Comparison of ENCODE assay signal across 16 cellular contexts in genomic region chr6:75171151-75171550, GRCh38.
"Had no signal": no experiment of that assay in that cellular context is flagged by ENCODE, and none has a peak within 500 bp of the region (broad histone marks: within the 10 kb centered on the region; RNA-seq: fewer than 3 reads in every experiment).

No MANE protein-coding gene starts in this region.

- H3K9me3 Mint-ChIP-seq: activated CD8-positive, alpha-beta T cell treated with anti-CD3 and anti-CD28 coated beads for 36 hours; effector memory CD8-positive, alpha-beta T cell; neural crest cell; T-cell had no signal

- H3K9me3 ChIP-seq: colonic mucosa, suprapubic skin, upper lobe of right lung had no signal

- H3K27ac Mint-ChIP-seq: activated CD8-positive, alpha-beta T cell treated with anti-CD3 and anti-CD28 coated beads for 36 hours; effector memory CD8-positive, alpha-beta T cell; stimulated activated naive B cell treated with anti-CD40 and anti-IgM and Interleukin-4, amounts not matched to agents 10 μg/mL and 1 μg/mL and 100 μg/mL, for 72 hours; T-cell had no signal

- H3K4me1 Mint-ChIP-seq: stimulated activated naive B cell treated with anti-CD40 and anti-IgM and Interleukin-4, amounts not matched to agents 10 μg/mL and 1 μg/mL and 100 μg/mL, for 72 hours; T-cell had no signal

- H3K4me3 ChIP-seq: cardiac muscle cell, colonic mucosa, smooth muscle cell, suprapubic skin, upper lobe of right lung had no signal

- H3K4me1 ChIP-seq: colonic mucosa, parathyroid adenoma, upper lobe of right lung had no signal

- H3K27me3 ChIP-seq: cardiac muscle cell, colonic mucosa, suprapubic skin, upper lobe of right lung had no signal

- DNase-seq: activated CD8-positive, alpha-beta memory T cell treated with anti-CD3 and anti-CD28 coated beads, Interleukin-2, amount 50 U/mL, for 4 hours; activated CD8-positive, alpha-beta T cell treated with anti-CD3 and anti-CD28 coated beads for 36 hours; colonic mucosa; effector memory CD8-positive, alpha-beta T cell; glutamatergic neuron; left colon; stimulated activated naive B cell treated with anti-CD40 and anti-IgM and Interleukin-4, amounts not matched to agents 10 μg/mL and 1 μg/mL and 100 μg/mL, for 72 hours; T-cell; T1000; upper lobe of right lung had no signal

- H3K9ac ChIP-seq: parathyroid adenoma had no signal

- ATAC-seq: activated CD8-positive, alpha-beta T cell treated with anti-CD3 and anti-CD28 coated beads for 36 hours; effector memory CD8-positive, alpha-beta T cell; left colon; stimulated activated naive B cell treated with anti-CD40 and anti-IgM and Interleukin-4, amounts not matched to agents 10 μg/mL and 1 μg/mL and 100 μg/mL, for 72 hours; T-cell; upper lobe of right lung had no signal

- H3K27ac ChIP-seq: cardiac muscle cell, colonic mucosa, parathyroid adenoma, suprapubic skin, upper lobe of right lung, VCaP had no signal

- H3K36me3 ChIP-seq: cardiac muscle cell, colonic mucosa, suprapubic skin, upper lobe of right lung had no signal

- H3K36me3 Mint-ChIP-seq: stimulated activated naive B cell treated with anti-CD40 and anti-IgM and Interleukin-4, amounts not matched to agents 10 μg/mL and 1 μg/mL and 100 μg/mL, for 72 hours; T-cell had no signal

- H3K4me3 Mint-ChIP-seq: activated CD8-positive, alpha-beta T cell treated with anti-CD3 and anti-CD28 coated beads for 36 hours; effector memory CD8-positive, alpha-beta T cell; neural crest cell; stimulated activated naive B cell treated with anti-CD40 and anti-IgM and Interleukin-4, amounts not matched to agents 10 μg/mL and 1 μg/mL and 100 μg/mL, for 72 hours; T-cell had no signal
